20 cellular contexts compared by ENCODE assay signal in the genomic region with DNA sequence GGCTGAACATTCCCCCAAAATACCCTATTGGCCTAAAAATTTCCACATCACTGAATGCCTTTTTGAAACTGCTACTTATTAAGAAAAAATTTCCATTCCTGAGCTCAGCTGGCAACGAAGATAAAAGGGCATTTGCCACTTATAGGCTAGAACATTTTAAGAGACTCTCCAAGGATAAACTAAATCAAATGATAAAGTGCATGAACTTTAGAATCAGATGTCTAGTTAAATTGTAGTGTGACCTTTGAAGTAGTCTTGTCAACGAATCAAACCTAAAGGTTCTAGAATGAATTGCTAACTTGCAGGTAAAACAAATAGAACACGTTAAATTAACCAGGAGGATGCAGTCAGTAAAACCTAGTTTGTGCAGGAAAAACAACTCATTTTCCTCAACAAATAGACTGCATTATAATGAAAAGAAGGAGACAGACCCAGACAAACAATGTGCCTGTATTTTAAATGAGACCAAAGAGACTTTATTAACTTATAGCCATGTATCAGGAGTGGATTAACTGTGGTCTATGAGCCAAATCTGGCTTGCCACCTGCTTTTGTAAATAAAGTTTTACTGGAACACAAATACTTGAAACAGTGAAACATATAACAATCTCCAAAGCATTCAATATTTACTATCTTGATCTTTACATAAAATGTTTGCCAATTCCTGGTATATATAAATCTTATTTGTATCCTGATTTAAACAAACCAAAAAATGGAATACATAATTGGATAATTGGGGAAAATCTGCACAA.
"Had no signal": no experiment of that assay in that cellular context is flagged by ENCODE, and none has a peak within 500 bp of the region (broad histone marks: within the 10 kb centered on the region; RNA-seq: fewer than 3 reads in every experiment).

No MANE protein-coding gene starts in this region.

- H3K27me3 ChIP-seq: esophagus muscularis mucosa, foreskin keratinocyte, heart left ventricle, testis, transverse colon had no signal

- H3K36me3 ChIP-seq: esophagus muscularis mucosa, heart left ventricle, transverse colon, WERI-Rb-1 had no signal

- H3K4me1 ChIP-seq: esophagus muscularis mucosa, foreskin keratinocyte, heart left ventricle, testis had no signal

- H3K27ac ChIP-seq: esophagus muscularis mucosa, foreskin keratinocyte, heart left ventricle, testis, transverse colon, WERI-Rb-1 had no signal

- H3K9me3 ChIP-seq: esophagus muscularis mucosa, heart left ventricle, testis, transverse colon had no signal

- H3K36me3 Mint-ChIP-seq: activated naive CD8-positive, alpha-beta T cell; natural killer cell treated with Interleukin-12 subunit alpha and Interleukin-12 subunit beta and Interleukin-15 and Interleukin-18, amount 100 ng/mL, for 72 hours had no signal

- DNase-seq: activated CD4-positive, alpha-beta T cell treated with anti-CD3 and anti-CD28 coated beads for 48 hours; activated CD4-positive, alpha-beta T cell treated with anti-CD3 and anti-CD28 coated beads, Interleukin-2, amount 50 U/mL, for 48 hours; activated CD8-positive, alpha-beta memory T cell treated with anti-CD3 and anti-CD28 coated beads for 24 hours; activated effector memory CD4-positive, alpha-beta T cell treated with Interleukin-2 at 50 U/mL for 16 hours; activated naive CD4-positive, alpha-beta T cell treated with Interleukin-2 at 50 U/mL for 16 hours; anterior cingulate cortex; dermis blood vessel endothelial cell; effector CD4-positive, alpha-beta T cell; foreskin keratinocyte; heart left ventricle; stimulated activated naive CD4-positive, alpha-beta T cell treated with Interleukin-2 at 50 U/mL for 16 hours; T-helper 17 cell; T1000; testis; transverse colon; WERI-Rb-1 had no signal

- H3K4me3 ChIP-seq: esophagus muscularis mucosa, heart left ventricle, testis, transverse colon had no signal

- H3K4me3 Mint-ChIP-seq: activated naive CD8-positive, alpha-beta T cell; natural killer cell treated with Interleukin-12 subunit alpha and Interleukin-12 subunit beta and Interleukin-15 and Interleukin-18, amount 100 ng/mL, for 72 hours; T-helper 17 cell had no signal

- ATAC-seq: activated CD4-positive, CD25-positive, alpha-beta regulatory T cell treated with anti-CD3 and anti-CD28 coated beads, Interleukin-2, amount 50 U/mL, for 24 hours; foreskin keratinocyte; heart left ventricle; natural killer cell treated with Interleukin-12 subunit alpha and Interleukin-12 subunit beta and Interleukin-15 and Interleukin-18, amount 100 ng/mL, for 72 hours; T-helper 17 cell had no signal

- H3K27me3 Mint-ChIP-seq: activated naive CD8-positive, alpha-beta T cell; natural killer cell treated with Interleukin-12 subunit alpha and Interleukin-12 subunit beta and Interleukin-15 and Interleukin-18, amount 100 ng/mL, for 72 hours; T-helper 17 cell had no signal

- H3K27ac Mint-ChIP-seq: activated naive CD8-positive, alpha-beta T cell; natural killer cell treated with Interleukin-12 subunit alpha and Interleukin-12 subunit beta and Interleukin-15 and Interleukin-18, amount 100 ng/mL, for 72 hours; T-helper 17 cell had no signal

- H3K4me1 Mint-ChIP-seq: T-helper 17 cell had no signal
